ENCODE assay signal across 30 cellular contexts in the genomic region with DNA sequence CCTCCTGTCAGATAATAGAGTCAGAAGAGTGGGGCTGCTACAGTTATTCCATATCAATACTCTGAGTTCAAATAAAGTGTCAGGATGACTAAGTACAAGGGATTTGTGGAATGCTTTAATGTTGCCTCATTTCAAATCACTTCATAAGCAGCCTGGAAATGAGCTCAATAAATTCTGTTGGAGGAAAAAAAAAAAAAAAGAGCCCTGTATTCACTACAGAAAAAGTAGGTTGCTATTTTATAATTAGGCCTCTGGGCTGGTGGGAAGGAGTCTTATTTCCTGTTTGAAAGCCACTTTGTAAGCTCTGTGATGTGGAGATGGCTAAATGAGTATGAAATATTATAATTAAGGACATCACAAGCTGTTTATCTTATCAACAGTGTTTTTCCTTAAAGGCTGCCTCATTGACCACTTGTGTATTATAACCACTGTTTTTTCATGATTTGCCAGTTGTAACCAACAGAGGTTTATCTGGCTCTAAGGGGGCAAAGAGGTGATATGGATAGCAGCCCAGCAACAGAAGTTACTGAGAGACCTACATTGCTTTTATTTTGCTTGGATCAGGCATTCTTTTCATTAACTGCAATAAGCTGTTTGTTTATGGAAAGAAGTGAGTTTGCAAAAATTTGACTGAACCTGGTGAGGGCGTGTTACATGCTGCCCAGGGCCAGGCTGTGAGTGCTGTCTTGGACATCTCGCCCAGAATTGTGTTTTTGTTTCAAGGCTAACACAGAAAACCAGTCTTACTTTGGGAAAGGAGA.
DNase-seq lines count a peak whose midpoint lies in the region; ATAC-seq and TF ChIP-seq lines count a peak whose summit lies in the region.
"Had no signal": no experiment of that assay in that cellular context is flagged by ENCODE, and none has a peak within 500 bp of the region (broad histone marks: within the 10 kb centered on the region; RNA-seq: fewer than 3 reads in every experiment).

No MANE protein-coding gene starts in this region.

- no peaks in the 10 kb centered on the region for H3K27me3 ChIP-seq in mammary epithelial cell (ENCODE audit: insufficient read depth, low read length)
- H3K27me3 ChIP-seq: esophagus squamous epithelium had no signal

- no TSS peak for BruUV-seq in MCF 10A (replicated peaks; lab: Mats Ljungman, UMichigan)
- BruUV-seq in mammary epithelial cell (replicated peaks; lab: Mats Ljungman, UMichigan): no TSS peak

- H3K27me3 Mint-ChIP-seq in MCF 10A (ENCODE audit: insufficient read depth, unreplicated experiment) (peaks cover 22% of the 10 kb centered on the region), nephron (ENCODE audit: low read depth) (no peaks in the 10 kb centered on the region), T-helper 17 cell (peaks cover 5% of the 10 kb centered on the region)
- H3K27me3 Mint-ChIP-seq: activated CD4-positive, alpha-beta T cell treated with anti-CD3 and anti-CD28 coated beads, Interleukin-2, amount 10 ng/mL, durations not matched to agents 7 days and 5 days; activated CD8-positive, alpha-beta memory T cell treated with anti-CD3 and anti-CD28 coated beads, Interleukin-2, amount 10 ng/mL, durations not matched to agents 7 days and 5 days; effector memory CD8-positive, alpha-beta T cell; natural killer cell treated with Interleukin-12 subunit alpha and Interleukin-12 subunit beta and Interleukin-15 and Interleukin-18, amount 100 ng/mL, for 72 hours had no signal

- H3K36me3 ChIP-seq in mammary epithelial cell (ENCODE audit: insufficient read depth, low read length): no peaks in the 10 kb centered on the region
- H3K36me3 ChIP-seq: esophagus squamous epithelium had no signal

- no peak for ATAC-seq in HG03378 (IDR thresholded peaks at IDR 0.05; ENCODE audit: unreplicated experiment)
- no peak for ATAC-seq in T-helper 17 cell
- no peak for ATAC-seq in HG03571 (IDR thresholded peaks at IDR 0.05; ENCODE audit: unreplicated experiment)
- ATAC-seq: activated CD8-positive, alpha-beta memory T cell treated with anti-CD3 and anti-CD28 coated beads, Interleukin-2, amount 10 ng/mL, durations not matched to agents 7 days and 5 days; effector memory CD8-positive, alpha-beta T cell; natural killer cell treated with Interleukin-12 subunit alpha and Interleukin-12 subunit beta and Interleukin-15 and Interleukin-18, amount 100 ng/mL, for 72 hours had no signal

- DNase-seq in MCF 10A (ENCODE audit: unreplicated experiment) (peak; percentile 9), mammary epithelial cell (no peak), epithelial cell of proximal tubule (ENCODE audit: low read depth) (peak; percentile 36), retina (no peak), T-helper 17 cell (no peak)
- DNase-seq: activated CD4-positive, alpha-beta T cell treated with anti-CD3 and anti-CD28 coated beads, Interleukin-2, amount 10 ng/mL, durations not matched to agents 7 days and 5 days; activated CD8-positive, alpha-beta memory T cell treated with anti-CD3 and anti-CD28 coated beads, Interleukin-2, amount 10 ng/mL, durations not matched to agents 7 days and 5 days; activated naive CD4-positive, alpha-beta T cell treated with anti-CD3 and anti-CD28 coated beads, Interleukin-2, amount 50 U/mL, for 16 hours; AML-193; aorta; COR-L47; DMS79 treated with DMSO at 0.1 percent for 48 hours; effector memory CD8-positive, alpha-beta T cell; esophagus squamous epithelium; glutamatergic neuron; left cardiac atrium; midbrain; NCI-H187; NCI-H2227 treated with DMSO at 0.1 percent for 48 hours; NK-92 treated with Interleukin-12 subunit alpha and Interleukin-12 subunit beta, amount 100 ng/mL, for 24 hours; stimulated activated CD4-positive, alpha-beta T cell treated with anti-CD3 and anti-CD28 coated beads, Interleukin-2, amount 100 ng/mL, for 48 hours; stimulated activated naive CD4-positive, alpha-beta T cell had no signal

- in situ Hi-C loops in mammary epithelial cell (cut with MboI; ENCODE audit: low sequenced_read_pairs in 2 of 2): no loop called here

- H2AFZ ChIP-seq in mammary epithelial cell (ENCODE audit: low read depth, low read length): no peak overlapping the region

- TF ChIP-seq CTCF in MCF 10A (IDR thresholded peaks at IDR 0.05; ENCODE audit: unreplicated experiment) (no peak), mammary epithelial cell (conservative IDR thresholded peaks at IDR 0.05 in 1 of 2, IDR thresholded peaks at IDR 0.05 in 1 of 2; ENCODE audit: extremely low read depth in 1 of 2, insufficient read depth in 1 of 2, low read depth in 1 of 2, low read length in 2 of 2) (no peak), epithelial cell of proximal tubule (conservative IDR thresholded peaks at IDR 0.05; ENCODE audit: low read depth, low read length) (no peak), nephron (IDR thresholded peaks at IDR 0.05; ENCODE audit: unreplicated experiment in 3 of 3) (no peak)

- no peak overlapping the region for H3K4me2 ChIP-seq in mammary epithelial cell (ENCODE audit: insufficient read depth, low read depth, low read length)

- no peaks in the 10 kb centered on the region for H3K9me3 ChIP-seq in mammary epithelial cell (replicated peaks; ENCODE audit: insufficient read depth, low read length)
- no peaks in the 10 kb centered on the region for H3K9me3 ChIP-seq in T-helper 17 cell (ENCODE audit: control insufficient read depth, low read length, poor library complexity, severe bottlenecking)
- H3K9me3 ChIP-seq: esophagus squamous epithelium had no signal

- no peaks in the 10 kb centered on the region for H4K20me1 ChIP-seq in mammary epithelial cell (ENCODE audit: insufficient read depth, low read length)

- intact Hi-C loops in MCF 10A (cut with micrococcal nuclease) (no loop called here), mammary epithelial cell (cut with micrococcal nuclease) (no loop called here)

- no peaks in the 10 kb centered on the region for H3K79me2 ChIP-seq in mammary epithelial cell (ENCODE audit: insufficient read depth, low read length)

- no peaks in the 10 kb centered on the region for H3K36me3 Mint-ChIP-seq in MCF 10A (ENCODE audit: insufficient read depth, unreplicated experiment)
- no peaks in the 10 kb centered on the region for H3K36me3 Mint-ChIP-seq in nephron (ENCODE audit: low read depth)
- no peaks in the 10 kb centered on the region for H3K36me3 Mint-ChIP-seq in T-helper 17 cell (ENCODE audit: low read depth)
- H3K36me3 Mint-ChIP-seq: activated CD8-positive, alpha-beta memory T cell treated with anti-CD3 and anti-CD28 coated beads, Interleukin-2, amount 10 ng/mL, durations not matched to agents 7 days and 5 days; natural killer cell treated with Interleukin-12 subunit alpha and Interleukin-12 subunit beta and Interleukin-15 and Interleukin-18, amount 100 ng/mL, for 72 hours had no signal

- H3K4me3 ChIP-seq in mammary epithelial cell (replicated peaks in 1 of 3; ENCODE audit: insufficient read depth in 1 of 3, low read depth in 2 of 3, low read length in 3 of 3): no peak overlapping the region
- no peak overlapping the region for H3K4me3 ChIP-seq in epithelial cell of proximal tubule (ENCODE audit: low read depth, low read length)
- H3K4me3 ChIP-seq: esophagus squamous epithelium had no signal

- H3K27ac ChIP-seq in mammary epithelial cell (ENCODE audit: insufficient read depth, low read depth, low read length): no peak overlapping the region
- H3K27ac ChIP-seq: 22Rv1, esophagus squamous epithelium had no signal

- H3K4me1 Mint-ChIP-seq in MCF 10A (ENCODE audit: insufficient read depth, unreplicated experiment) (no peaks in the 10 kb centered on the region), nephron (peaks cover 15% of the 10 kb centered on the region), T-helper 17 cell (no peaks in the 10 kb centered on the region)
- H3K4me1 Mint-ChIP-seq: activated CD4-positive, alpha-beta T cell treated with anti-CD3 and anti-CD28 coated beads, Interleukin-2, amount 10 ng/mL, durations not matched to agents 7 days and 5 days; activated CD8-positive, alpha-beta memory T cell treated with anti-CD3 and anti-CD28 coated beads, Interleukin-2, amount 10 ng/mL, durations not matched to agents 7 days and 5 days had no signal

- WGBS in mammary epithelial cell (ENCODE audit: low coverage, missing lambda C conversion rate): 64% methylated on average over 2 of the region's 2 CpGs

- dilution Hi-C loops in mammary epithelial cell (cut with HindIII; ENCODE audit: low sequenced_read_pairs): no loop called here

- POLR2A ChIA-PET in MCF 10A (lab: Yijun Ruan, JAX): no interaction called here

- CTCF ChIA-PET in MCF 10A (lab: Yijun Ruan, JAX) (interaction anchor here (0.7 kb wide), 1 partner anchor 993 kb away, joined by 3 read pairs; no protein-coding TSS in a partner anchor), mammary epithelial cell (lab: Charles Lee; ENCODE audit: low non-redundant PET) (interaction anchor here (0.7 kb wide), 1 partner anchor 214 kb away, joined by 3 read pairs; no protein-coding TSS in a partner anchor)

- peaks cover 13% of the 10 kb centered on the region for H3K4me1 ChIP-seq in mammary epithelial cell (ENCODE audit: insufficient read depth, low read length)
- H3K4me1 ChIP-seq: esophagus squamous epithelium had no signal

- H3K9me3 Mint-ChIP-seq in MCF 10A (ENCODE audit: unreplicated experiment) (no peaks in the 10 kb centered on the region), nephron (peaks cover 3% of the 10 kb centered on the region)
- H3K9me3 Mint-ChIP-seq: activated CD4-positive, alpha-beta T cell treated with anti-CD3 and anti-CD28 coated beads, Interleukin-2, amount 10 ng/mL, durations not matched to agents 7 days and 5 days; activated T-helper 1 cell treated with anti-CD3 and anti-CD28 coated beads, Interleukin-12 subunit alpha, Interleukin-12 subunit beta, Interleukin-2, Interleukin-4 antibody, amounts not matched to agents 30 ng/mL and 10 ng/mL and 1 ng/mL, durations not matched to agents 14 hours and 24 hours and 36 hours; natural killer cell treated with Interleukin-12 subunit alpha and Interleukin-12 subunit beta and Interleukin-15 and Interleukin-18, amount 100 ng/mL, for 72 hours; T-helper 1 cell treated with Interleukin-12 subunit alpha and Interleukin-12 subunit beta and Interleukin-4 antibody, amounts not matched to agents 30 μg/mL and 1 μg/mL, for 36 hours had no signal

- H3K9ac ChIP-seq in mammary epithelial cell (ENCODE audit: insufficient read depth, low read length): no peak overlapping the region

- H3K4me3 Mint-ChIP-seq in MCF 10A (ENCODE audit: unreplicated experiment) (no peak overlapping the region), nephron (no peak overlapping the region), T-helper 17 cell (no peak overlapping the region)
- H3K4me3 Mint-ChIP-seq: activated CD4-positive, alpha-beta T cell treated with anti-CD3 and anti-CD28 coated beads, Interleukin-2, amount 10 ng/mL, durations not matched to agents 7 days and 5 days; activated CD8-positive, alpha-beta memory T cell treated with anti-CD3 and anti-CD28 coated beads, Interleukin-2, amount 10 ng/mL, durations not matched to agents 7 days and 5 days; activated T-helper 1 cell treated with anti-CD3 and anti-CD28 coated beads, Interleukin-12 subunit alpha, Interleukin-12 subunit beta, Interleukin-2, Interleukin-4 antibody, amounts not matched to agents 30 ng/mL and 10 ng/mL and 1 ng/mL, durations not matched to agents 14 hours and 24 hours and 36 hours; effector memory CD8-positive, alpha-beta T cell; natural killer cell treated with Interleukin-12 subunit alpha and Interleukin-12 subunit beta and Interleukin-15 and Interleukin-18, amount 100 ng/mL, for 72 hours; T-helper 1 cell treated with Interleukin-12 subunit alpha and Interleukin-12 subunit beta and Interleukin-4 antibody, amounts not matched to agents 30 μg/mL and 1 μg/mL, for 36 hours had no signal

- H3K27ac Mint-ChIP-seq in MCF 10A (ENCODE audit: low read depth, unreplicated experiment): no peak overlapping the region
- H3K27ac Mint-ChIP-seq in nephron: peak overlapping the region; percentile 42 to 45 (median 43)
- H3K27ac Mint-ChIP-seq in T-helper 17 cell: no peak overlapping the region
- H3K27ac Mint-ChIP-seq: activated CD4-positive, alpha-beta T cell treated with anti-CD3 and anti-CD28 coated beads, Interleukin-2, amount 10 ng/mL, durations not matched to agents 7 days and 5 days; activated CD8-positive, alpha-beta memory T cell treated with anti-CD3 and anti-CD28 coated beads, Interleukin-2, amount 10 ng/mL, durations not matched to agents 7 days and 5 days; activated T-helper 1 cell treated with anti-CD3 and anti-CD28 coated beads, Interleukin-12 subunit alpha, Interleukin-12 subunit beta, Interleukin-2, Interleukin-4 antibody, amounts not matched to agents 30 ng/mL and 10 ng/mL and 1 ng/mL, durations not matched to agents 14 hours and 24 hours and 36 hours; effector memory CD8-positive, alpha-beta T cell; natural killer cell treated with Interleukin-12 subunit alpha and Interleukin-12 subunit beta and Interleukin-15 and Interleukin-18, amount 100 ng/mL, for 72 hours; progenitor cell of endocrine pancreas; T-helper 1 cell treated with Interleukin-12 subunit alpha and Interleukin-12 subunit beta and Interleukin-4 antibody, amounts not matched to agents 30 μg/mL and 1 μg/mL, for 36 hours had no signal

Comparison
In these comparisons a context has a peak if more than half of its experiments do, and no peak if none do; other contexts are left out.
1. DNase-seq: peak in MCF 10A (single experiment) and epithelial cell of proximal tubule (single experiment); none in mammary epithelial cell (single experiment), retina (single experiment) and T-helper 17 cell (0 of 3).
2. H3K27ac Mint-ChIP-seq: peak in nephron (3 of 3); none in MCF 10A (single experiment) and T-helper 17 cell (single experiment).